In genomic region chr1:55179177-55179835, GRCh38 we compare ENCODE assay signal across 1 cellular context.
TF ChIP-seq lines count a peak whose summit lies in the region.

No MANE protein-coding gene starts in this region.

TF ChIP-seq in K562, 482 proteins besides CTCF, POLR2A, EP300 and RAD21 (continued from another document and continues in another):
- no peak for TF ChIP-seq SAP30 (IDR thresholded peaks at IDR 0.05; ENCODE audit: borderline replicate concordance, insufficient read depth, low read depth, low read length, poor library complexity, severe bottlenecking)
- TF ChIP-seq ZNF24 (IDR thresholded peaks at IDR 0.05), result no peak
- TF ChIP-seq NFIC (IDR thresholded peaks at IDR 0.05), result 0 out of 2 replicates have a peak, but pooled peaks have one; percentile 28
- no peak for TF ChIP-seq RBM25 (IDR thresholded peaks at IDR 0.05; ENCODE audit: low read depth, low read length, severe bottlenecking)
- no peak for TF ChIP-seq RBM34 (IDR thresholded peaks at IDR 0.05; ENCODE audit: borderline replicate concordance, insufficient read depth, low read length)
- TF ChIP-seq MTA1 (IDR thresholded peaks at IDR 0.05; ENCODE audit: borderline replicate concordance), result peak; percentile 15; the same call in 1 of the 2 replicates
- no peak for TF ChIP-seq PRMT5 (CRISPR knock-in tag; IDR thresholded peaks at IDR 0.05)
- TF ChIP-seq TRIM25 (IDR thresholded peaks at IDR 0.05; ENCODE audit: borderline replicate concordance), result no peak
- TF ChIP-seq, protein P1, sequence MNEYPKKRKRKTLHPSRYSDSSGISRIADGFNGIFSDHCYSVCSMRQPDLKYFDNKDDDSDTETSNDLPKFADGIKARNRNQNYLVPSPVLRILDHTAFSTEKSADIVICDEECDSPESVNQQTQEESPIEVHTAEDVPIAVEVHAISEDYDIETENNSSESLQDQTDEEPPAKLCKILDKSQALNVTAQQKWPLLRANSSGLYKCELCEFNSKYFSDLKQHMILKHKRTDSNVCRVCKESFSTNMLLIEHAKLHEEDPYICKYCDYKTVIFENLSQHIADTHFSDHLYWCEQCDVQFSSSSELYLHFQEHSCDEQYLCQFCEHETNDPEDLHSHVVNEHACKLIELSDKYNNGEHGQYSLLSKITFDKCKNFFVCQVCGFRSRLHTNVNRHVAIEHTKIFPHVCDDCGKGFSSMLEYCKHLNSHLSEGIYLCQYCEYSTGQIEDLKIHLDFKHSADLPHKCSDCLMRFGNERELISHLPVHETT (CRISPR knock-in tag; conservative IDR thresholded peaks at IDR 0.05 in 1 of 2, IDR thresholded peaks at IDR 0.05 in 1 of 2), result no peak
- peak; percentile 29 to 37; a peak in 1 of 4 replicates for TF ChIP-seq TRIM24 (IDR thresholded peaks at IDR 0.05)
- TF ChIP-seq, protein P2, sequence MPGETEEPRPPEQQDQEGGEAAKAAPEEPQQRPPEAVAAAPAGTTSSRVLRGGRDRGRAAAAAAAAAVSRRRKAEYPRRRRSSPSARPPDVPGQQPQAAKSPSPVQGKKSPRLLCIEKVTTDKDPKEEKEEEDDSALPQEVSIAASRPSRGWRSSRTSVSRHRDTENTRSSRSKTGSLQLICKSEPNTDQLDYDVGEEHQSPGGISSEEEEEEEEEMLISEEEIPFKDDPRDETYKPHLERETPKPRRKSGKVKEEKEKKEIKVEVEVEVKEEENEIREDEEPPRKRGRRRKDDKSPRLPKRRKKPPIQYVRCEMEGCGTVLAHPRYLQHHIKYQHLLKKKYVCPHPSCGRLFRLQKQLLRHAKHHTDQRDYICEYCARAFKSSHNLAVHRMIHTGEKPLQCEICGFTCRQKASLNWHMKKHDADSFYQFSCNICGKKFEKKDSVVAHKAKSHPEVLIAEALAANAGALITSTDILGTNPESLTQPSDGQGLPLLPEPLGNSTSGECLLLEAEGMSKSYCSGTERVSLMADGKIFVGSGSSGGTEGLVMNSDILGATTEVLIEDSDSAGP (CRISPR knock-in tag; IDR thresholded peaks at IDR 0.05), result no peak
- TF ChIP-seq, protein P3, sequence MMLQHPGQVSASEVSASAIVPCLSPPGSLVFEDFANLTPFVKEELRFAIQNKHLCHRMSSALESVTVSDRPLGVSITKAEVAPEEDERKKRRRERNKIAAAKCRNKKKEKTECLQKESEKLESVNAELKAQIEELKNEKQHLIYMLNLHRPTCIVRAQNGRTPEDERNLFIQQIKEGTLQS (IDR thresholded peaks at IDR 0.05), result peak; percentile 94
- TF ChIP-seq, protein P3 (CRISPR knock-in tag; conservative IDR thresholded peaks at IDR 0.05), result no peak
- peak; percentile 80; the same call in 1 of the 2 replicates for TF ChIP-seq ARID3A (IDR thresholded peaks at IDR 0.05; ENCODE audit: borderline replicate concordance, low read depth, low read length)
- peak; percentile 33; the same call in 1 of the 2 replicates for TF ChIP-seq CREM (IDR thresholded peaks at IDR 0.05; ENCODE audit: low read depth)
- TF ChIP-seq KLF10 (CRISPR knock-in tag; IDR thresholded peaks at IDR 0.05), result no peak
- TF ChIP-seq, protein P4, sequence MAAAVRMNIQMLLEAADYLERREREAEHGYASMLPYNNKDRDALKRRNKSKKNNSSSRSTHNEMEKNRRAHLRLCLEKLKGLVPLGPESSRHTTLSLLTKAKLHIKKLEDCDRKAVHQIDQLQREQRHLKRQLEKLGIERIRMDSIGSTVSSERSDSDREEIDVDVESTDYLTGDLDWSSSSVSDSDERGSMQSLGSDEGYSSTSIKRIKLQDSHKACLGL (CRISPR knock-in tag; IDR thresholded peaks at IDR 0.05; ENCODE audit: borderline replicate concordance, poor library complexity, severe bottlenecking), result no peak
- no peak for TF ChIP-seq PTBP1 (IDR thresholded peaks at IDR 0.05; ENCODE audit: low read depth, low read length)
- TF ChIP-seq MITF (IDR thresholded peaks at IDR 0.05), result no peak
- TF ChIP-seq MGA (IDR thresholded peaks at IDR 0.05), result no peak
- TF ChIP-seq E4F1 (CRISPR knock-in tag; IDR thresholded peaks at IDR 0.05; ENCODE audit: borderline replicate concordance), result no peak
- TF ChIP-seq EZH2 (IDR thresholded peaks at IDR 0.05; ENCODE audit: borderline replicate concordance, low read depth, low read length), result no peak
- peak; percentile 74; the same call in 1 of the 2 replicates for TF ChIP-seq JUNB (CRISPR knock-in tag; conservative IDR thresholded peaks at IDR 0.05)
- no peak for TF ChIP-seq ZNF699 (CRISPR knock-in tag; IDR thresholded peaks at IDR 0.05; ENCODE audit: insufficient replicate concordance)
- no peak for TF ChIP-seq ZNF354B (CRISPR knock-in tag; IDR thresholded peaks at IDR 0.05)
- no peak for TF ChIP-seq ZNF274 (IDR thresholded peaks at IDR 0.05; ENCODE audit: borderline replicate concordance, low read depth, low read length)
- TF ChIP-seq ZKSCAN8 (CRISPR knock-in tag; IDR thresholded peaks at IDR 0.05), result no peak
- TF ChIP-seq NFE2 (IDR thresholded peaks at IDR 0.05; ENCODE audit: low read depth), result peak; percentile 59
- 0 out of 2 replicates have a peak, but pooled peaks have one; percentile 6 for TF ChIP-seq SMC3 (conservative IDR thresholded peaks at IDR 0.05; ENCODE audit: insufficient read depth, low read depth, low read length)
- no peak for TF ChIP-seq CCAR2 (IDR thresholded peaks at IDR 0.05; ENCODE audit: low read depth, low read length)
